8 cellular contexts compared by ENCODE assay signal in genomic region chr7:38374507-38374906, GRCh38.
A peak's percentile ranks its signal among the peaks of the same experiment; 100 is the strongest.
DNase-seq lines count a peak whose midpoint lies in the region; ATAC-seq and TF ChIP-seq lines count a peak whose summit lies in the region.

No MANE protein-coding gene starts in this region.

- peak; percentile 14 for DNase-seq in NCI-H2227 (lab: John Stamatoyannopoulos, UW; ENCODE audit: unreplicated experiment)
- DNase-seq in NCI-H2227 treated with DMSO at 0.1 percent for 48 hours (lab: John Stamatoyannopoulos, UW) = no peak
- DNase-seq in T-helper 1 cell = peak in 4 of 5 donors; percentile 33 to 66 (median 46)
- no peak for DNase-seq in chondrocyte (ENCODE audit: low spot score)
- peak; percentile 53 for DNase-seq in naive B cell
- no peak for DNase-seq in HK-2 (ENCODE audit: unreplicated experiment)

- peaks cover 5% of the 10 kb centered on the region for H3K4me1 Mint-ChIP-seq in chondrocyte (ENCODE audit: low read depth)
- H3K4me1 Mint-ChIP-seq in naive B cell = peaks cover 6 to 8% (median 7%) of the 10 kb centered on the region in 3 donors

- ATAC-seq in HG02981 (IDR thresholded peaks at IDR 0.05; ENCODE audit: unreplicated experiment) (peak; percentile 41), naive B cell (ENCODE audit: low read depth in 2 of 2) (no peak), HG03521 (IDR thresholded peaks at IDR 0.05; ENCODE audit: unreplicated experiment) (no peak)

- H3K27ac Mint-ChIP-seq in chondrocyte (ENCODE audit: unreplicated experiment) (no peak overlapping the region), naive B cell (no peak overlapping the region)

- H3K4me3 Mint-ChIP-seq in chondrocyte (ENCODE audit: unreplicated experiment) (no peak overlapping the region), naive B cell (no peak overlapping the region)

- no peaks in the 10 kb centered on the region for H3K9me3 Mint-ChIP-seq in chondrocyte (ENCODE audit: low read depth)
- no peaks in the 10 kb centered on the region for H3K9me3 Mint-ChIP-seq in naive B cell

- TF ChIP-seq CTCF in chondrocyte (IDR thresholded peaks at IDR 0.05) = peak; percentile 80

- H3K36me3 Mint-ChIP-seq in chondrocyte (ENCODE audit: low read depth) (no peaks in the 10 kb centered on the region), naive B cell (peaks cover 0 to under 1% of the 10 kb centered on the region in 2 donors)

- H3K27me3 Mint-ChIP-seq in chondrocyte (ENCODE audit: low read depth) = peaks cover 3% of the 10 kb centered on the region
- H3K27me3 Mint-ChIP-seq in naive B cell = peaks cover 0 to 8% (median 0%) of the 10 kb centered on the region in 3 donors

Comparison
In these comparisons a context has a peak if more than half of its experiments do, and no peak if none do; other contexts are left out.
1. DNase-seq: peak in NCI-H2227 (single experiment), T-helper 1 cell (4 of 5) and naive B cell (single experiment); none in NCI-H2227 treated with DMSO at 0.1 percent for 48 hours (single experiment), chondrocyte (single experiment) and HK-2 (single experiment).